In genomic region chr7:55248526-55248925, GRCh38 we compare ENCODE assay signal across 27 cellular contexts.
"Had no signal": no experiment of that assay in that cellular context is flagged by ENCODE, and none has a peak within 500 bp of the region (broad histone marks: within the 10 kb centered on the region; RNA-seq: fewer than 3 reads in every experiment).

No MANE protein-coding gene starts in this region.

- H3K9me3 ChIP-seq: neutrophil, pancreas, prostate gland, right lobe of liver, sigmoid colon, stomach, tibial nerve, upper lobe of right lung, uterus had no signal

- H3K27ac ChIP-seq: neutrophil, pancreas, prostate gland, right lobe of liver, sigmoid colon, stomach, tibial nerve, upper lobe of right lung, uterus had no signal

- H3K4me3 Mint-ChIP-seq: naive B cell; naive thymus-derived CD8-positive, alpha-beta T cell; natural killer cell treated with Interleukin-12 subunit alpha and Interleukin-12 subunit beta and Interleukin-15 and Interleukin-18, amount 100 ng/mL, for 72 hours; nephron progenitor cell; neural crest cell; stimulated activated effector memory CD8-positive, alpha-beta T cell treated with anti-CD3 and anti-CD28 coated beads, Interleukin-12 subunit alpha, Interleukin-12 subunit beta, amount 100 ng/mL, for 72 hours; stimulated activated naive B cell treated with anti-CD40 and anti-IgM and Interleukin-4, amounts not matched to agents 10 μg/mL and 1 μg/mL and 100 μg/mL, for 72 hours; stimulated activated naive CD8-positive, alpha-beta T cell treated with anti-CD3 and anti-CD28 coated beads, Interleukin-15, Interleukin-2, amounts not matched to agents 100 ng/mL and 50 ng/mL, for 24 hours; type B pancreatic cell had no signal

- ATAC-seq: naive thymus-derived CD8-positive, alpha-beta T cell; natural killer cell treated with Interleukin-12 subunit alpha and Interleukin-12 subunit beta and Interleukin-15 and Interleukin-18, amount 100 ng/mL, for 72 hours; pancreas; right cardiac atrium; right lobe of liver; stimulated activated effector memory CD8-positive, alpha-beta T cell treated with anti-CD3 and anti-CD28 coated beads, Interleukin-12 subunit alpha, Interleukin-12 subunit beta, amount 100 ng/mL, for 72 hours; stimulated activated naive B cell treated with anti-CD40 and anti-IgM and Interleukin-4, amounts not matched to agents 10 μg/mL and 1 μg/mL and 100 μg/mL, for 72 hours had no signal

- H3K27me3 ChIP-seq: pancreas, right lobe of liver, upper lobe of right lung, uterus had no signal

- H3K4me3 ChIP-seq: pancreas, prostate gland, right lobe of liver, sigmoid colon, stomach, tibial nerve, upper lobe of right lung, uterus had no signal

- DNase-seq: naive B cell; naive thymus-derived CD8-positive, alpha-beta T cell; nephron progenitor cell; nucleus accumbens; pancreas; retina; right cardiac atrium; right lobe of liver; sigmoid colon; small intestine; stimulated activated CD4-positive, alpha-beta T cell treated with anti-CD3 and anti-CD28 coated beads, Interleukin-15, amount 100 ng/mL, for 24 hours; stimulated activated CD4-positive, alpha-beta T cell treated with anti-CD3 and anti-CD28 coated beads, Interleukin-2, amount 100 ng/mL, for 24 hours; stimulated activated CD4-positive, alpha-beta T cell treated with anti-CD3 and anti-CD28 coated beads, Interleukin-2, amount 100 ng/mL, for 48 hours; stimulated activated CD4-positive, alpha-beta T cell treated with anti-CD3 and anti-CD28 coated beads, Interleukin-4, amount 100 ng/mL, for 24 hours; stimulated activated naive B cell treated with anti-CD40 and anti-IgM and Interleukin-4, amounts not matched to agents 10 μg/mL and 1 μg/mL and 100 μg/mL, for 72 hours; stimulated activated naive CD4-positive, alpha-beta T cell treated with Interleukin-2 at 50 U/mL for 16 hours; stomach; upper lobe of right lung; uterus had no signal

- H3K36me3 Mint-ChIP-seq: naive B cell; naive thymus-derived CD8-positive, alpha-beta T cell; natural killer cell treated with Interleukin-12 subunit alpha and Interleukin-12 subunit beta and Interleukin-15 and Interleukin-18, amount 100 ng/mL, for 72 hours; stimulated activated effector memory CD8-positive, alpha-beta T cell treated with anti-CD3 and anti-CD28 coated beads, Interleukin-12 subunit alpha, Interleukin-12 subunit beta, amount 100 ng/mL, for 72 hours; stimulated activated naive B cell treated with anti-CD40 and anti-IgM and Interleukin-4, amounts not matched to agents 10 μg/mL and 1 μg/mL and 100 μg/mL, for 72 hours; type B pancreatic cell had no signal

- H3K36me3 ChIP-seq: neutrophil, pancreas, prostate gland, right lobe of liver, sigmoid colon, stomach, tibial nerve, upper lobe of right lung, uterus had no signal

- H3K27ac Mint-ChIP-seq: naive B cell; naive thymus-derived CD8-positive, alpha-beta T cell; natural killer cell treated with Interleukin-12 subunit alpha and Interleukin-12 subunit beta and Interleukin-15 and Interleukin-18, amount 100 ng/mL, for 72 hours; nephron progenitor cell; stimulated activated effector memory CD8-positive, alpha-beta T cell treated with anti-CD3 and anti-CD28 coated beads, Interleukin-12 subunit alpha, Interleukin-12 subunit beta, amount 100 ng/mL, for 72 hours; stimulated activated naive B cell treated with anti-CD40 and anti-IgM and Interleukin-4, amounts not matched to agents 10 μg/mL and 1 μg/mL and 100 μg/mL, for 72 hours; stimulated activated naive CD8-positive, alpha-beta T cell treated with anti-CD3 and anti-CD28 coated beads, Interleukin-15, Interleukin-2, amounts not matched to agents 100 ng/mL and 50 ng/mL, for 24 hours; type B pancreatic cell had no signal

- H3K9me3 Mint-ChIP-seq: naive B cell; naive thymus-derived CD8-positive, alpha-beta T cell; natural killer cell treated with Interleukin-12 subunit alpha and Interleukin-12 subunit beta and Interleukin-15 and Interleukin-18, amount 100 ng/mL, for 72 hours; nephron progenitor cell; stimulated activated effector memory CD8-positive, alpha-beta T cell treated with anti-CD3 and anti-CD28 coated beads, Interleukin-12 subunit alpha, Interleukin-12 subunit beta, amount 100 ng/mL, for 72 hours; stimulated activated naive CD8-positive, alpha-beta T cell treated with anti-CD3 and anti-CD28 coated beads, Interleukin-15, Interleukin-2, amounts not matched to agents 100 ng/mL and 50 ng/mL, for 24 hours had no signal

- H3K4me1 Mint-ChIP-seq: naive B cell; nephron progenitor cell; neural crest cell; stimulated activated effector memory CD8-positive, alpha-beta T cell treated with anti-CD3 and anti-CD28 coated beads, Interleukin-12 subunit alpha, Interleukin-12 subunit beta, amount 100 ng/mL, for 72 hours; stimulated activated naive B cell treated with anti-CD40 and anti-IgM and Interleukin-4, amounts not matched to agents 10 μg/mL and 1 μg/mL and 100 μg/mL, for 72 hours had no signal

- H3K4me1 ChIP-seq: pancreas, prostate gland, right lobe of liver, stomach, tibial nerve, upper lobe of right lung, uterus had no signal
